Comparison of ENCODE assay signal across 22 cellular contexts in the genomic region with DNA sequence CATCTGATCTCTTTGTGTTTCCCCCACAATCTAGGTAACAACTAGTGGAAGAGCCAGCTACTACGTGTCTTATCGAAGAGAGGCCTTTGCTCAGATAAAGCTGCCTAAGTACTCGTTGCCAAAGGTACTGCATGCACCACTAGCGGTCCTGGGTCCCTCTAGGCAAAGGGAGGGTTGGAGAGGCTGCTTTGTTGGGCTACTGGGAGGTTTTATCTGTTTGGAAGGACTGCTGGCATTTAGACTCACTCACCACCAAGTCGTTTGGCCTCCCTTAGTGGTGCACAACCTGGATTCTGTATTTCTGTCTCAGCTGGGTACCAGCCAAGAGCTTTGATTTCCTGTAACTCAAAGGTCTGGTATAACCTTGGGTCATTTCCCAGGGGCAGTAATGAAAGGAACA.
A peak's percentile ranks its signal among the peaks of the same experiment; 100 is the strongest.
DNase-seq lines count a peak whose midpoint lies in the region; ATAC-seq, FAIRE-seq and TF ChIP-seq lines count a peak whose summit lies in the region.
"Had no signal": no experiment of that assay in that cellular context is flagged by ENCODE, and none has a peak within 500 bp of the region (broad histone marks: within the 10 kb centered on the region; RNA-seq: fewer than 3 reads in every experiment).

No MANE protein-coding gene starts in this region.

- intact Hi-C loops in Right ventricle myocardium superior (cut with DNase I) (no loop called here), left cardiac atrium (cut with DNase I) (no loop called here), left ventricle myocardium superior (cut with micrococcal nuclease) (no loop called here), pancreas (cut with DNase I) (no loop called here)

- DNase-seq in Right ventricle myocardium superior, result peak; percentile 46
- DNase-seq in left cardiac atrium, result no peak
- peak; percentile 7 for DNase-seq in astrocyte of the spinal cord (ENCODE audit: low read depth, low spot score)
- peak; percentile 32 for DNase-seq in left ventricle myocardium superior
- peak in 2 of 6 donors; percentile 6 to 17 for DNase-seq in pancreas
- DNase-seq in GM19239 (ENCODE audit: insufficient read length, low spot score), result no peak
- no peak for DNase-seq in A172 (ENCODE audit: low spot score)
- DNase-seq in H7, result no peak
- DNase-seq: 8988T; C1 segment of cervical spinal cord; Calu3; CD4-positive, alpha-beta memory T cell; COR-L47; DMS53; DMS79 treated with DMSO at 0.1 percent for 48 hours; GF-D8; GM23248; H9 had no signal

- no peaks in the 10 kb centered on the region for H3K9me3 ChIP-seq in pancreas

- TF ChIP-seq CTCF in astrocyte of the spinal cord (IDR thresholded peaks at IDR 0.05; ENCODE audit: low read depth, low read length) (no peak), pancreas (IDR thresholded peaks at IDR 0.05) (no peak)

- WGBS in pancreas, 2 donors, result 31 to 40% methylated on average over 5 of the region's 5 CpGs

- ATAC-seq in Right ventricle myocardium superior (ENCODE audit: poor library complexity) (peak; percentile 86), left cardiac atrium (no peak), left ventricle myocardium superior (peak; percentile 91), pancreas (peak in 3 of 4 donors; percentile 43 to 75 (median 49))
- ATAC-seq: HCT116 had no signal

- H3K36me3 ChIP-seq in pancreas (no peaks in the 10 kb centered on the region), H7 (replicated peaks; ENCODE audit: control insufficient read depth, insufficient read depth, low read length) (no peaks in the 10 kb centered on the region)

- FAIRE-seq in pancreas (lab: Jason Lieb, UNC) (no peak), GM19239 (lab: Jason Lieb, UNC) (no peak)
- FAIRE-seq: GM12891, GM18507, H1 had no signal

- peaks cover 0 to 3% (median 0%) of the 10 kb centered on the region in 3 donors for H3K4me1 ChIP-seq in pancreas

- in situ Hi-C loops in astrocyte of the spinal cord (cut with HindIII; ENCODE audit: low sequenced_read_pairs), result no loop called here

- no peaks in the 10 kb centered on the region for H3K27me3 ChIP-seq in pancreas
- H3K27me3 ChIP-seq in H7 (ENCODE audit: control insufficient read depth, insufficient read depth, low read length), result no peaks in the 10 kb centered on the region

- H3K27ac ChIP-seq in pancreas, result no peak overlapping the region
- H3K27ac ChIP-seq: GM23248 had no signal

- H3K4me3 ChIP-seq in astrocyte of the spinal cord (ENCODE audit: low read depth, low read length), result no peak overlapping the region
- no peak overlapping the region for H3K4me3 ChIP-seq in pancreas
- no peak overlapping the region for H3K4me3 ChIP-seq in H7 (ENCODE audit: insufficient read depth, low read depth, low read length)
- H3K4me3 ChIP-seq: GM23248 had no signal

Comparison
In these comparisons a context has a peak if more than half of its experiments do, and no peak if none do; other contexts are left out.
1. ATAC-seq: peak in Right ventricle myocardium superior (single experiment), left ventricle myocardium superior (single experiment) and pancreas (3 of 4); none in left cardiac atrium (0 of 2).
2. DNase-seq: peak in Right ventricle myocardium superior (single experiment), astrocyte of the spinal cord (single experiment) and left ventricle myocardium superior (single experiment); none in left cardiac atrium (single experiment), GM19239 (single experiment), A172 (single experiment) and H7 (single experiment).